Comparison of ENCODE assay signal across 2 cellular contexts in the genomic region with DNA sequence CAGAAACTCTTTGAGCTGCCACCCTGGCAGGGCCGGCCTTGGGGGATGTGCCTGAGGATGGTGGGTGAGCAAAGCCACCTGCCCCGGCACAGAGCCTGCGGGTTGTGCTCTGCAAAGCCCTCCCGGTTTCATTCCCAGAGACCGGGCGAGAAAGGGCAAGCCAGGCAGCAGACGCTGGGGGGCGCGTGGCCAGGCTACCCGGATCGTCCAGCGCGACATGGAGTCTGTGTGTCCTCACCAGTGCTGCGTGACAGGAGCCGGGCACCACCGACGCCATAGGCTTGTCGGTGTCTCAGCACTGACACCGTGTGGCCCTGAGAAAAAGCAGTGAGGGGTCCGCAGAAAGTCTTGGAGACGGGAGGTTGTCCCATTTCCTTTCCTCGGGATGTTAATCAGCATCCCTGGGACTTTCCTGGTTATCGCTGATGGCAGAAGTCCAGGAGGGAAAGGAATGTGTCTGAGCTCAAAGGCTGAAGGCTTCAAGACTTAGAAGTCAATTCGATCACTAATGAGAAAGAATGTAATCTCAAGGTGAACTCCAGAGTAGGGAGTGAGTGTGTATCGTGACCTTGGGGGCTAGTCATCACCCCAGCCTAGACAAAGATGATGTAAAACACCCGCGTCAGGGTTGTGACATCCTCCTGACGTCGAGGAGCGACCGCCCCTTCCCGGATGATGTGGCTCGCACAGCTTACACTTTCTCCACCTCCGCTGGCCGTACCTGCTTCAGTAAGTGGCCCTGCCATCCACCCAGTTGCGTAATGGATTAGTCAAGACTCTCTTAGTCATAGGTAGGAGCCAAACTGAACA.
TF ChIP-seq lines count a peak whose summit lies in the region.

No MANE protein-coding gene starts in this region.

TF ChIP-seq in HCT116, 20 proteins besides CTCF, POLR2A, EP300 and RAD21:
- TF ChIP-seq, protein P1, sequence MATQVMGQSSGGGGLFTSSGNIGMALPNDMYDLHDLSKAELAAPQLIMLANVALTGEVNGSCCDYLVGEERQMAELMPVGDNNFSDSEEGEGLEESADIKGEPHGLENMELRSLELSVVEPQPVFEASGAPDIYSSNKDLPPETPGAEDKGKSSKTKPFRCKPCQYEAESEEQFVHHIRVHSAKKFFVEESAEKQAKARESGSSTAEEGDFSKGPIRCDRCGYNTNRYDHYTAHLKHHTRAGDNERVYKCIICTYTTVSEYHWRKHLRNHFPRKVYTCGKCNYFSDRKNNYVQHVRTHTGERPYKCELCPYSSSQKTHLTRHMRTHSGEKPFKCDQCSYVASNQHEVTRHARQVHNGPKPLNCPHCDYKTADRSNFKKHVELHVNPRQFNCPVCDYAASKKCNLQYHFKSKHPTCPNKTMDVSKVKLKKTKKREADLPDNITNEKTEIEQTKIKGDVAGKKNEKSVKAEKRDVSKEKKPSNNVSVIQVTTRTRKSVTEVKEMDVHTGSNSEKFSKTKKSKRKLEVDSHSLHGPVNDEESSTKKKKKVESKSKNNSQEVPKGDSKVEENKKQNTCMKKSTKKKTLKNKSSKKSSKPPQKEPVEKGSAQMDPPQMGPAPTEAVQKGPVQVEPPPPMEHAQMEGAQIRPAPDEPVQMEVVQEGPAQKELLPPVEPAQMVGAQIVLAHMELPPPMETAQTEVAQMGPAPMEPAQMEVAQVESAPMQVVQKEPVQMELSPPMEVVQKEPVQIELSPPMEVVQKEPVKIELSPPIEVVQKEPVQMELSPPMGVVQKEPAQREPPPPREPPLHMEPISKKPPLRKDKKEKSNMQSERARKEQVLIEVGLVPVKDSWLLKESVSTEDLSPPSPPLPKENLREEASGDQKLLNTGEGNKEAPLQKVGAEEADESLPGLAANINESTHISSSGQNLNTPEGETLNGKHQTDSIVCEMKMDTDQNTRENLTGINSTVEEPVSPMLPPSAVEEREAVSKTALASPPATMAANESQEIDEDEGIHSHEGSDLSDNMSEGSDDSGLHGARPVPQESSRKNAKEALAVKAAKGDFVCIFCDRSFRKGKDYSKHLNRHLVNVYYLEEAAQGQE (IDR thresholded peaks at IDR 0.05; ENCODE audit: low read depth) = no peak
- TF ChIP-seq ZFX (IDR thresholded peaks at IDR 0.05) (no peak), SP1 (IDR thresholded peaks at IDR 0.05; ENCODE audit: low read depth) (peak; percentile 73), SIN3A (IDR thresholded peaks at IDR 0.05; ENCODE audit: low read depth) (no peak), EZH2 (IDR thresholded peaks at IDR 0.05) (no peak), EGR1 (IDR thresholded peaks at IDR 0.05; ENCODE audit: low read depth) (no peak), EZH2phosphoT487 (IDR thresholded peaks at IDR 0.05; ENCODE audit: borderline replicate concordance) (no peak), SRF (IDR thresholded peaks at IDR 0.05; ENCODE audit: low read depth) (no peak), CBX3 (IDR thresholded peaks at IDR 0.05; ENCODE audit: low read depth) (peak; percentile 81), TCF7L2 (IDR thresholded peaks at IDR 0.05; ENCODE audit: borderline replicate concordance, extremely low read depth, insufficient read depth, insufficient read length) (peak; percentile 10), POLR2AphosphoS5 (IDR thresholded peaks at IDR 0.05; ENCODE audit: low read depth, low read length) (peak; percentile 53), ZNF274 (IDR thresholded peaks at IDR 0.05; ENCODE audit: low read depth, low read length) (no peak), YY1 (IDR thresholded peaks at IDR 0.05; ENCODE audit: extremely low read depth, insufficient replicate concordance, low read depth, low read length) (peak; percentile 43), ELF1 (IDR thresholded peaks at IDR 0.05; ENCODE audit: borderline replicate concordance, low read depth) (no peak), FOSL1 (IDR thresholded peaks at IDR 0.05; ENCODE audit: low read depth) (peak; percentile 76), CEBPB (IDR thresholded peaks at IDR 0.05; ENCODE audit: low read depth) (peak; percentile 99), JUND (IDR thresholded peaks at IDR 0.05) (peak; percentile 66)
- TF ChIP-seq, protein P2, sequence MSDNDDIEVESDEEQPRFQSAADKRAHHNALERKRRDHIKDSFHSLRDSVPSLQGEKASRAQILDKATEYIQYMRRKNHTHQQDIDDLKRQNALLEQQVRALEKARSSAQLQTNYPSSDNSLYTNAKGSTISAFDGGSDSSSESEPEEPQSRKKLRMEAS (IDR thresholded peaks at IDR 0.05) = peak; percentile 60
- TF ChIP-seq, protein P3, sequence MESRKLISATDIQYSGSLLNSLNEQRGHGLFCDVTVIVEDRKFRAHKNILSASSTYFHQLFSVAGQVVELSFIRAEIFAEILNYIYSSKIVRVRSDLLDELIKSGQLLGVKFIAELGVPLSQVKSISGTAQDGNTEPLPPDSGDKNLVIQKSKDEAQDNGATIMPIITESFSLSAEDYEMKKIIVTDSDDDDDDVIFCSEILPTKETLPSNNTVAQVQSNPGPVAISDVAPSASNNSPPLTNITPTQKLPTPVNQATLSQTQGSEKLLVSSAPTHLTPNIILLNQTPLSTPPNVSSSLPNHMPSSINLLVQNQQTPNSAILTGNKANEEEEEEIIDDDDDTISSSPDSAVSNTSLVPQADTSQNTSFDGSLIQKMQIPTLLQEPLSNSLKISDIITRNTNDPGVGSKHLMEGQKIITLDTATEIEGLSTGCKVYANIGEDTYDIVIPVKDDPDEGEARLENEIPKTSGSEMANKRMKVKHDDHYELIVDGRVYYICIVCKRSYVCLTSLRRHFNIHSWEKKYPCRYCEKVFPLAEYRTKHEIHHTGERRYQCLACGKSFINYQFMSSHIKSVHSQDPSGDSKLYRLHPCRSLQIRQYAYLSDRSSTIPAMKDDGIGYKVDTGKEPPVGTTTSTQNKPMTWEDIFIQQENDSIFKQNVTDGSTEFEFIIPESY (IDR thresholded peaks at IDR 0.05; ENCODE audit: extremely low read depth, insufficient replicate concordance, low read length) = no peak
- TF ChIP-seq, protein P4, sequence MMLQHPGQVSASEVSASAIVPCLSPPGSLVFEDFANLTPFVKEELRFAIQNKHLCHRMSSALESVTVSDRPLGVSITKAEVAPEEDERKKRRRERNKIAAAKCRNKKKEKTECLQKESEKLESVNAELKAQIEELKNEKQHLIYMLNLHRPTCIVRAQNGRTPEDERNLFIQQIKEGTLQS (IDR thresholded peaks at IDR 0.05) = no peak

TF ChIP-seq in endothelial cell of umbilical vein, 7 proteins besides CTCF, POLR2A, EP300 and RAD21:
- peak; percentile 48 for TF ChIP-seq GATA2 (IDR thresholded peaks at IDR 0.05; ENCODE audit: insufficient read depth, insufficient read length, low read depth, low read length)
- no peak for TF ChIP-seq JUN (IDR thresholded peaks at IDR 0.05; ENCODE audit: borderline replicate concordance, insufficient read depth, insufficient read length, low read depth)
- TF ChIP-seq MYC (IDR thresholded peaks at IDR 0.05; ENCODE audit: low read depth, low read length) = peak; percentile 76
